13 cellular contexts compared by ENCODE assay signal in genomic region chr6:72524011-72524645, GRCh38.
DNase-seq lines count a peak whose midpoint lies in the region; ATAC-seq and TF ChIP-seq lines count a peak whose summit lies in the region.
"Had no signal": no experiment of that assay in that cellular context is flagged by ENCODE, and none has a peak within 500 bp of the region (broad histone marks: within the 10 kb centered on the region; RNA-seq: fewer than 3 reads in every experiment).

No MANE protein-coding gene starts in this region.

- in situ Hi-C loops in IMR-90 (cut with MboI; ENCODE audit: low sequenced_read_pairs), result no loop called here

- H3K36me3 Mint-ChIP-seq in MCF 10A (ENCODE audit: insufficient read depth, unreplicated experiment), result no peaks in the 10 kb centered on the region
- H3K36me3 Mint-ChIP-seq: naive B cell, type B pancreatic cell had no signal

- CTCF ChIA-PET in MCF 10A (lab: Yijun Ruan, JAX) (interaction anchor here (0.7 kb wide), 1 partner anchor 70 kb away, joined by 4 read pairs; no protein-coding TSS in a partner anchor), IMR-90 (lab: Yijun Ruan, JAX) (interaction anchor here (1.3 kb wide), 1 partner anchor 19 kb away, joined by 5 read pairs; no protein-coding TSS in a partner anchor)

- H2BK15ac ChIP-seq in IMR-90 (ENCODE audit: low read depth, low read length), result 0 out of 3 replicates have a peak overlapping the region, but pooled peaks have one; percentile 10

- no peak overlapping the region for H3K4me2 ChIP-seq in IMR-90 (ENCODE audit: low read depth, low read length)

- H2AK5ac ChIP-seq in IMR-90 (ENCODE audit: low read depth, low read length), result no peak overlapping the region

- H3K14ac ChIP-seq in IMR-90 (replicated peaks; ENCODE audit: low read depth, low read length), result no peak overlapping the region

- H4K91ac ChIP-seq in IMR-90 (ENCODE audit: insufficient read depth, low read depth, low read length), result no peak overlapping the region

- no peak overlapping the region for H2AFZ ChIP-seq in IMR-90 (replicated peaks; ENCODE audit: low read length, poor library complexity)

- dilution Hi-C loops in IMR-90 (cut with HindIII; ENCODE audit: low sequenced_read_pairs, unreplicated experiment), result no loop called here

- H3K4me3 ChIP-seq in breast epithelium (no peak overlapping the region), IMR-90 (ENCODE audit: insufficient read depth, low read depth, low read length) (no peak overlapping the region)

- no peak for TF ChIP-seq RAD21 in IMR-90 (IDR thresholded peaks at IDR 0.05; ENCODE audit: low read length)

- H3K27me3 Mint-ChIP-seq in MCF 10A (ENCODE audit: insufficient read depth, unreplicated experiment), result peaks cover 3% of the 10 kb centered on the region

- H2BK120ac ChIP-seq in IMR-90 (ENCODE audit: low read depth, low read length), result no peak overlapping the region

- H3K79me1 ChIP-seq in IMR-90 (ENCODE audit: low read depth in 1 of 2, low read length in 2 of 2), result no peaks in the 10 kb centered on the region

- no peak overlapping the region for H2BK5ac ChIP-seq in IMR-90 (ENCODE audit: low read depth, low read length, poor library complexity, severe bottlenecking)

- no peaks in the 10 kb centered on the region for H3K4me1 Mint-ChIP-seq in MCF 10A (ENCODE audit: insufficient read depth, unreplicated experiment)
- H3K4me1 Mint-ChIP-seq: naive B cell had no signal

- WGBS in IMR-90 (ENCODE audit: extremely low coverage in 2 of 2, insufficient read length in 1 of 2), 2 experiments, result 100% methylated on average over 2 of the region's 6 CpGs; no CpG with 5 or more reads in 1 of the 2 experiments

- H3K27me3 ChIP-seq in breast epithelium, result no peaks in the 10 kb centered on the region
- no peaks in the 10 kb centered on the region for H3K27me3 ChIP-seq in IMR-90 (ENCODE audit: control insufficient read depth, insufficient read depth, low read length)
- H3K27me3 ChIP-seq: BE2C had no signal

- H4K5ac ChIP-seq in IMR-90 (ENCODE audit: low read depth, low read length), result no peak overlapping the region

- H3K4ac ChIP-seq in IMR-90 (ENCODE audit: low read depth, low read length), result no peak overlapping the region

- H3K18ac ChIP-seq in IMR-90 (ENCODE audit: low read depth, low read length), result no peak overlapping the region

- BruUV-seq in MCF 10A (replicated peaks; lab: Mats Ljungman, UMichigan) (no TSS peak), IMR-90 (replicated peaks; lab: Mats Ljungman, UMichigan) (no TSS peak)

- no peaks in the 10 kb centered on the region for H4K20me1 ChIP-seq in IMR-90 (ENCODE audit: insufficient read depth, low read length)

- intact Hi-C loops in MCF 10A (cut with micrococcal nuclease), result no loop called here
- intact Hi-C loops in breast epithelium (cut with DNase I; ENCODE audit: low total_unique reads), result no loop called here
- intact Hi-C loops in IMR-90 (cut with micrococcal nuclease), result no loop called here
- intact Hi-C loops in sciatic nerve (cut with DNase I), result no loop called here

- H3K9me3 Mint-ChIP-seq in MCF 10A (ENCODE audit: unreplicated experiment), result no peaks in the 10 kb centered on the region
- H3K9me3 Mint-ChIP-seq: naive B cell, type B pancreatic cell had no signal

- H4K8ac ChIP-seq in IMR-90 (ENCODE audit: low read depth in 2 of 2, low read length in 2 of 2), result no peak overlapping the region

- no peak overlapping the region for H2AK9ac ChIP-seq in IMR-90 (replicated peaks; ENCODE audit: low read depth, low read length, poor library complexity)

- H3K9me3 ChIP-seq in breast epithelium (no peaks in the 10 kb centered on the region), IMR-90 (ENCODE audit: control insufficient read depth, insufficient read depth, low read length) (no peaks in the 10 kb centered on the region)
- H3K9me3 ChIP-seq: BE2C had no signal

- H3K56ac ChIP-seq in IMR-90 (ENCODE audit: extremely low read depth, insufficient read depth, low read length), result no peak overlapping the region

- no peak overlapping the region for H3K27ac Mint-ChIP-seq in MCF 10A (ENCODE audit: low read depth, unreplicated experiment)
- H3K27ac Mint-ChIP-seq: type B pancreatic cell had no signal

- H2BK20ac ChIP-seq in IMR-90 (ENCODE audit: low read depth, low read length), result no peak overlapping the region

- no peak overlapping the region for H3K23ac ChIP-seq in IMR-90 (ENCODE audit: low read depth, low read length)

- H3K36me3 ChIP-seq in breast epithelium (no peaks in the 10 kb centered on the region), IMR-90 (ENCODE audit: control insufficient read depth, insufficient read depth, low read length) (no peaks in the 10 kb centered on the region)
- H3K36me3 ChIP-seq: BE2C had no signal

- no peak for TF ChIP-seq CTCF in MCF 10A (IDR thresholded peaks at IDR 0.05; ENCODE audit: unreplicated experiment)
- no peak for TF ChIP-seq CTCF in breast epithelium (IDR thresholded peaks at IDR 0.05)
- TF ChIP-seq CTCF in IMR-90 (conservative IDR thresholded peaks at IDR 0.05; ENCODE audit: low read depth, low read length), result no peak

- POLR2A ChIA-PET in MCF 10A (lab: Yijun Ruan, JAX), result no interaction called here
- POLR2A ChIA-PET in IMR-90 (lab: Charles Lee; ENCODE audit: unreplicated experiment), result no interaction called here

- H3K4me1 ChIP-seq in breast epithelium (no peaks in the 10 kb centered on the region), IMR-90 (ENCODE audit: control insufficient read depth, insufficient read depth, low read length) (0 out of 2 replicates have a peak, but pooled peaks cover 2% of the 10 kb centered on the region)
- H3K4me1 ChIP-seq: BE2C had no signal

- H3K9ac ChIP-seq in IMR-90 (ENCODE audit: low read depth, low read length), result no peak overlapping the region

- no peak overlapping the region for H3K4me3 Mint-ChIP-seq in MCF 10A (ENCODE audit: unreplicated experiment)
- H3K4me3 Mint-ChIP-seq: naive B cell, type B pancreatic cell had no signal

- H3K9me1 ChIP-seq in IMR-90 (ENCODE audit: insufficient read depth, low read length), result no peaks in the 10 kb centered on the region

- ATAC-seq in IMR-90 (ENCODE audit: low read depth), result no peak
- no peak for ATAC-seq in HG03439 (IDR thresholded peaks at IDR 0.05; ENCODE audit: unreplicated experiment)
- ATAC-seq in sciatic nerve, result no peak

- peak; percentile 2 for DNase-seq in MCF 10A (ENCODE audit: unreplicated experiment)
- DNase-seq in breast epithelium (ENCODE audit: low spot score in 2 of 2), result no peak
- no peak for DNase-seq in IMR-90
- DNase-seq in SHP77 (lab: John Stamatoyannopoulos, UW), result peak; percentile 16 to 24
- no peak for DNase-seq in hippocampal formation (lab: John Stamatoyannopoulos, UW)
- DNase-seq in sciatic nerve (ENCODE audit: low spot score), result no peak
- no peak for DNase-seq in NCI-H2196 (lab: John Stamatoyannopoulos, UW; ENCODE audit: unreplicated experiment)
- DNase-seq: activated CD4-positive, alpha-beta T cell treated with anti-CD3 and anti-CD28 coated beads for 1 hour; BE2C; naive B cell; NCI-H526 had no signal

- TF ChIP-seq POLR2A in breast epithelium (IDR thresholded peaks at IDR 0.05) (no peak), IMR-90 (IDR thresholded peaks at IDR 0.05; ENCODE audit: low read depth, low read length) (no peak)

- H3K27ac ChIP-seq in breast epithelium, result no peak overlapping the region
- H3K27ac ChIP-seq in IMR-90 (ENCODE audit: insufficient read depth, low read length), result no peak overlapping the region

TF ChIP-seq in IMR-90, 13 proteins besides CTCF, POLR2A, EP300 and RAD21:
- TF ChIP-seq RFX5 (IDR thresholded peaks at IDR 0.05; ENCODE audit: low read depth, low read length), result no peak
- TF ChIP-seq BHLHE40 (IDR thresholded peaks at IDR 0.05; ENCODE audit: low read depth, low read length), result no peak
- no peak for TF ChIP-seq MAFK (IDR thresholded peaks at IDR 0.05; ENCODE audit: low read depth, low read length)
- no peak for TF ChIP-seq FOS (IDR thresholded peaks at IDR 0.05; ENCODE audit: low read depth, low read length)
- TF ChIP-seq CHD1 (IDR thresholded peaks at IDR 0.05; ENCODE audit: low read depth, low read length), result no peak
- TF ChIP-seq ELK1 (IDR thresholded peaks at IDR 0.05; ENCODE audit: borderline replicate concordance, low read depth, low read length), result no peak
- no peak for TF ChIP-seq MXI1 (IDR thresholded peaks at IDR 0.05; ENCODE audit: borderline replicate concordance, low read depth, low read length)
- TF ChIP-seq CEBPB (IDR thresholded peaks at IDR 0.05; ENCODE audit: low read depth, low read length), result no peak
- TF ChIP-seq SMC3 (IDR thresholded peaks at IDR 0.05; ENCODE audit: low read depth, low read length), result no peak
- no peak for TF ChIP-seq USF2 (IDR thresholded peaks at IDR 0.05; ENCODE audit: low read depth, low read length)
- TF ChIP-seq RCOR1 (IDR thresholded peaks at IDR 0.05; ENCODE audit: insufficient replicate concordance, low read length), result no peak
- no peak for TF ChIP-seq MAZ (IDR thresholded peaks at IDR 0.05; ENCODE audit: borderline replicate concordance, low read depth, low read length)
- no peak for TF ChIP-seq NFE2L2 (IDR thresholded peaks at IDR 0.05; ENCODE audit: low read depth, low read length)

Comparison
In these comparisons a context has a peak if more than half of its experiments do, and no peak if none do; other contexts are left out.
1. DNase-seq: peak in MCF 10A (single experiment) and SHP77 (2 of 2); none in breast epithelium (0 of 2), IMR-90 (single experiment), hippocampal formation (0 of 2), sciatic nerve (single experiment) and NCI-H2196 (single experiment).